ENCODE assay signal across 15 cellular contexts in genomic region chr11:121524233-121524631, GRCh38.
DNase-seq lines count a peak whose midpoint lies in the region; TF ChIP-seq lines count a peak whose summit lies in the region.
"Had no signal": no experiment of that assay in that cellular context is flagged by ENCODE, and none has a peak within 500 bp of the region (broad histone marks: within the 10 kb centered on the region; RNA-seq: fewer than 3 reads in every experiment).

No MANE protein-coding gene starts in this region.

- peaks cover 9% of the 10 kb centered on the region for H3K36me3 ChIP-seq in neural progenitor cell
- no peaks in the 10 kb centered on the region for H3K36me3 ChIP-seq in brain microvascular endothelial cell (replicated peaks)

- no peaks in the 10 kb centered on the region for H4K20me1 ChIP-seq in neural progenitor cell (ENCODE audit: low read depth)

- in situ Hi-C loops in brain microvascular endothelial cell (cut with HindIII; ENCODE audit: low pct_ligation_motif_present, low sequenced_read_pairs), result no loop called here

- H3K9me3 Mint-ChIP-seq in neural progenitor cell, result peaks cover 17% of the 10 kb centered on the region
- H3K9me3 Mint-ChIP-seq: central memory CD8-positive, alpha-beta T cell had no signal

- H3K27me3 ChIP-seq in neural progenitor cell, result no peaks in the 10 kb centered on the region
- H3K27me3 ChIP-seq in brain microvascular endothelial cell (replicated peaks), result no peaks in the 10 kb centered on the region
- H3K27me3 ChIP-seq: heart right ventricle, transverse colon had no signal

- peak overlapping the region; percentile 33 for H3K4me3 Mint-ChIP-seq in neural progenitor cell
- H3K4me3 Mint-ChIP-seq: CD8-positive, alpha-beta memory T cell; central memory CD8-positive, alpha-beta T cell had no signal

- no peaks in the 10 kb centered on the region for H3K4me1 Mint-ChIP-seq in neural progenitor cell

- no peak overlapping the region for H3K27ac Mint-ChIP-seq in neural progenitor cell

- no peak overlapping the region for H2AFZ ChIP-seq in neural progenitor cell (replicated peaks)

- H3K9me3 ChIP-seq in neural progenitor cell (ENCODE audit: low read depth), result peaks cover 6% of the 10 kb centered on the region
- H3K9me3 ChIP-seq: transverse colon had no signal

- H3K27ac ChIP-seq in caudate nucleus (ENCODE audit: low read depth, low read length) (peak overlapping the region; percentile 31), neural progenitor cell (peak overlapping the region; percentile 47), brain microvascular endothelial cell (no peak overlapping the region)
- H3K27ac ChIP-seq: heart right ventricle, transverse colon had no signal

- no peak overlapping the region for H3K9ac ChIP-seq in neural progenitor cell

- H3K79me2 ChIP-seq in neural progenitor cell (ENCODE audit: low read depth), result peaks cover 9% of the 10 kb centered on the region

- DNase-seq in DMS 273 (lab: John Stamatoyannopoulos, UW; ENCODE audit: unreplicated experiment), result peak; percentile 78
- peak; percentile 81 for DNase-seq in NCI-H2029 treated with DMSO at 0.1 percent for 48 hours (lab: John Stamatoyannopoulos, UW)
- peak in 5 of 61 donors; percentile 4 to 59 (median 16) for DNase-seq in caudate nucleus (lab: John Stamatoyannopoulos, UW)
- DNase-seq in neural progenitor cell (ENCODE audit: low spot score), result no peak
- DNase-seq in brain microvascular endothelial cell, result no peak
- DNase-seq in kidney tubule cell (ENCODE audit: low spot score), result no peak
- no peak for DNase-seq in SK-N-DZ (ENCODE audit: low spot score)
- DNase-seq in stimulated activated CD4-positive, alpha-beta T cell treated with anti-CD3 and anti-CD28 coated beads, Interleukin-4, amount 100 ng/mL, for 24 hours, result no peak
- DNase-seq: CD8-positive, alpha-beta memory T cell; heart right ventricle; left colon; stimulated activated CD4-positive, alpha-beta T cell treated with anti-CD3 and anti-CD28 coated beads, Interleukin-1b, Interleukin-23, amount 100 ng/mL, for 48 hours; stimulated activated CD8-positive, alpha-beta memory T cell treated with anti-CD3 and anti-CD28 coated beads, Interleukin-4, amount 100 ng/mL, for 48 hours; transverse colon had no signal

- H3K4me2 ChIP-seq in neural progenitor cell, result no peak overlapping the region

- no peak overlapping the region for H3K4me3 ChIP-seq in neural progenitor cell
- H3K4me3 ChIP-seq in brain microvascular endothelial cell (ENCODE audit: low read depth, low read length), result no peak overlapping the region
- H3K4me3 ChIP-seq: heart right ventricle, transverse colon had no signal

- peaks cover 3% of the 10 kb centered on the region for H3K27me3 Mint-ChIP-seq in neural progenitor cell (ENCODE audit: insufficient read depth, low read depth)
- H3K27me3 Mint-ChIP-seq: central memory CD8-positive, alpha-beta T cell had no signal

- TF ChIP-seq CTCF in neural progenitor cell (IDR thresholded peaks at IDR 0.05) (no peak), brain microvascular endothelial cell (IDR thresholded peaks at IDR 0.05; ENCODE audit: low read depth, low read length, missing control alignments) (no peak)

- peaks cover 8% of the 10 kb centered on the region for H3K4me1 ChIP-seq in neural progenitor cell

- peaks cover 16% of the 10 kb centered on the region for H3F3A ChIP-seq in neural progenitor cell (ENCODE audit: low read depth)

- peaks cover 12% of the 10 kb centered on the region for H3K36me3 Mint-ChIP-seq in neural progenitor cell

Comparison
In these comparisons a context has a peak if more than half of its experiments do, and no peak if none do; other contexts are left out.
1. DNase-seq: peak in DMS 273 (single experiment) and NCI-H2029 treated with DMSO at 0.1 percent for 48 hours (single experiment); none in neural progenitor cell (single experiment), brain microvascular endothelial cell (single experiment), kidney tubule cell (single experiment), SK-N-DZ (single experiment) and stimulated activated CD4-positive, alpha-beta T cell treated with anti-CD3 and anti-CD28 coated beads, Interleukin-4, amount 100 ng/mL, for 24 hours (single experiment).